Comparison of ENCODE assay signal across 24 cellular contexts in the genomic region with DNA sequence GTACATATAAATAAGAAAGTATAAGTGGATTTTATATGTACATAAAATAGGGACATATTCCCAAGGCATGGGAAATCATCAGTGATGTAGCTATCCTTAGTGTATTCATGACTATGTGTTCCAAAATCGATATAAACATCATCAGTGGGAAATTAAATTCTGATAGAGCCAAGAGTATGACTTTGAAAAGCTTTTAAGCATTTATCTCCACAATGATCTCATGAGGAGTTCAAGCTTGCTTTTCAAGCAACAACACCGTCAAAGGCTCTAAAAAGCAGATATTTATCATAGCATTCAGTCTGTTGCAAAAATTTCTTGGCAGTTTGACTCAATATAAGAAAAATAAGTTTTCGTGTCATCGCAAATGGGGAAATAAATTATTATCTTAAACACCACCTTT.
"Had no signal": no experiment of that assay in that cellular context is flagged by ENCODE, and none has a peak within 500 bp of the region (broad histone marks: within the 10 kb centered on the region; RNA-seq: fewer than 3 reads in every experiment).

No MANE protein-coding gene starts in this region.

- H3K27me3 ChIP-seq: colonic mucosa, dorsolateral prefrontal cortex, esophagus muscularis mucosa, esophagus squamous epithelium, gastrocnemius medialis, gastroesophageal sphincter, heart left ventricle, heart right ventricle had no signal

- DNase-seq: colonic mucosa; cortex of kidney; dermis blood vessel endothelial cell; dorsolateral prefrontal cortex; effector CD4-positive, alpha-beta T cell; effector CD8-positive, alpha-beta T cell; effector memory CD4-positive, alpha-beta T cell; effector memory CD8-positive, alpha-beta T cell; endodermal cell; erythroblast; esophagus squamous epithelium; foreskin fibroblast; foreskin keratinocyte; foreskin melanocyte; gastrocnemius medialis; glutamatergic neuron; head of caudate nucleus; heart left ventricle; heart right ventricle had no signal

- ATAC-seq: effector memory CD8-positive, alpha-beta T cell; esophagus mucosa; foreskin keratinocyte; gastrocnemius medialis; gastroesophageal sphincter; heart left ventricle; heart right ventricle had no signal

- H3K36me3 ChIP-seq: colonic mucosa, esophagus muscularis mucosa, esophagus squamous epithelium, gastrocnemius medialis, gastroesophageal sphincter, heart left ventricle, heart right ventricle had no signal

- H3K27ac ChIP-seq: colonic mucosa, coronary artery, dorsolateral prefrontal cortex, epithelial cell of prostate, esophagus muscularis mucosa, esophagus squamous epithelium, foreskin keratinocyte, gastrocnemius medialis, gastroesophageal sphincter, heart left ventricle, heart right ventricle had no signal

- H3K4me3 ChIP-seq: colonic mucosa, coronary artery, dorsolateral prefrontal cortex, esophagus muscularis mucosa, esophagus squamous epithelium, gastrocnemius medialis, gastroesophageal sphincter, heart left ventricle, heart right ventricle had no signal

- H3K4me1 ChIP-seq: colonic mucosa, esophagus muscularis mucosa, esophagus squamous epithelium, foreskin keratinocyte, gastrocnemius medialis, gastroesophageal sphincter, heart left ventricle, heart right ventricle had no signal

- H3K9me3 ChIP-seq: colonic mucosa, esophagus muscularis mucosa, esophagus squamous epithelium, gastrocnemius medialis, gastroesophageal sphincter, heart left ventricle, heart right ventricle had no signal
